Comparison of ENCODE assay signal across 14 cellular contexts in genomic region chr11:22787055-22787454, GRCh38.
"Had no signal": no experiment of that assay in that cellular context is flagged by ENCODE, and none has a peak within 500 bp of the region (broad histone marks: within the 10 kb centered on the region; RNA-seq: fewer than 3 reads in every experiment).

No MANE protein-coding gene starts in this region.

- FAIRE-seq: keratinocyte, urothelium cell line had no signal

- ATAC-seq: gastroesophageal sphincter had no signal

- H3K27me3 ChIP-seq: dorsolateral prefrontal cortex, esophagus muscularis mucosa, gastroesophageal sphincter, right atrium auricular region, suprapubic skin, thyroid gland had no signal

- H3K36me3 ChIP-seq: esophagus muscularis mucosa, gastroesophageal sphincter, left ventricle myocardium inferior, lower lobe of right lung, right atrium auricular region, suprapubic skin, thyroid gland had no signal

- DNase-seq: cortex of kidney; effector CD8-positive, alpha-beta T cell; left ventricle myocardium inferior; lower lobe of right lung; natural killer cell had no signal

- H3K4me3 ChIP-seq: esophagus muscularis mucosa, gastroesophageal sphincter, left ventricle myocardium inferior, lower lobe of right lung, right atrium auricular region, suprapubic skin, thyroid gland had no signal

- H3K4me1 ChIP-seq: gastroesophageal sphincter, lower lobe of right lung, right atrium auricular region, suprapubic skin, thyroid gland had no signal

- H3K9me3 ChIP-seq: esophagus muscularis mucosa, gastroesophageal sphincter, left ventricle myocardium inferior, lower lobe of right lung, right atrium auricular region, suprapubic skin, thyroid gland had no signal

- H3K27ac ChIP-seq: epithelial cell of prostate, esophagus muscularis mucosa, gastroesophageal sphincter, left ventricle myocardium inferior, lower lobe of right lung, right atrium auricular region, suprapubic skin, thyroid gland had no signal
